ENCODE assay signal across 9 cellular contexts in genomic region chr2:134087371-134087921, GRCh38.
A peak's percentile ranks its signal among the peaks of the same experiment; 100 is the strongest.
DNase-seq lines count a peak whose midpoint lies in the region; ATAC-seq lines count a peak whose summit lies in the region.
"Had no signal": no experiment of that assay in that cellular context is flagged by ENCODE, and none has a peak within 500 bp of the region (broad histone marks: within the 10 kb centered on the region; RNA-seq: fewer than 3 reads in every experiment).

No MANE protein-coding gene starts in this region.

- ATAC-seq in GM19351 (IDR thresholded peaks at IDR 0.05; ENCODE audit: unreplicated experiment), result peak; percentile 66
- peak; percentile 65 for ATAC-seq in HG02852 (IDR thresholded peaks at IDR 0.05; ENCODE audit: unreplicated experiment)
- peak; percentile 36 to 56 for ATAC-seq in stimulated activated naive B cell treated with anti-CD40 and anti-IgM and Interleukin-4, amounts not matched to agents 10 μg/mL and 1 μg/mL and 100 μg/mL, for 72 hours (replicated peaks)
- no peak for ATAC-seq in HG03280 (IDR thresholded peaks at IDR 0.05; ENCODE audit: unreplicated experiment)
- ATAC-seq in activated naive CD4-positive, alpha-beta T cell treated with anti-CD3 and anti-CD28 coated beads, Interleukin-2, amount 50 U/mL, for 72 hours, result no peak

- H3K27me3 Mint-ChIP-seq in stimulated activated naive B cell treated with anti-CD40 and anti-IgM and Interleukin-4, amounts not matched to agents 10 μg/mL and 1 μg/mL and 100 μg/mL, for 72 hours, result peaks cover 7 to 20% of the 10 kb centered on the region in 2 donors

- no peaks in the 10 kb centered on the region for H3K36me3 Mint-ChIP-seq in stimulated activated naive B cell treated with anti-CD40 and anti-IgM and Interleukin-4, amounts not matched to agents 10 μg/mL and 1 μg/mL and 100 μg/mL, for 72 hours
- H3K36me3 Mint-ChIP-seq in activated naive CD4-positive, alpha-beta T cell treated with anti-CD3 and anti-CD28 coated beads, Interleukin-2, amount 50 U/mL, for 72 hours, result no peaks in the 10 kb centered on the region

- peak; percentile 35 for DNase-seq in HuH-7.5 (ENCODE audit: low spot score)
- DNase-seq in stimulated activated naive B cell treated with anti-CD40 and anti-IgM and Interleukin-4, amounts not matched to agents 10 μg/mL and 1 μg/mL and 100 μg/mL, for 72 hours, result no peak
- no peak for DNase-seq in effector CD8-positive, alpha-beta T cell (lab: John Stamatoyannopoulos, UW)
- no peak for DNase-seq in activated naive CD4-positive, alpha-beta T cell treated with anti-CD3 and anti-CD28 coated beads, Interleukin-2, amount 50 U/mL, for 72 hours (ENCODE audit: low spot score in 2 of 2)
- DNase-seq: heart left ventricle, NCI-H2227 treated with DMSO at 0.1 percent for 48 hours had no signal

- H3K4me1 Mint-ChIP-seq in stimulated activated naive B cell treated with anti-CD40 and anti-IgM and Interleukin-4, amounts not matched to agents 10 μg/mL and 1 μg/mL and 100 μg/mL, for 72 hours, result peaks cover 5 to 8% of the 10 kb centered on the region in 2 donors

- H3K27ac Mint-ChIP-seq in stimulated activated naive B cell treated with anti-CD40 and anti-IgM and Interleukin-4, amounts not matched to agents 10 μg/mL and 1 μg/mL and 100 μg/mL, for 72 hours, result no peak overlapping the region
- H3K27ac Mint-ChIP-seq in activated naive CD4-positive, alpha-beta T cell treated with anti-CD3 and anti-CD28 coated beads, Interleukin-2, amount 50 U/mL, for 72 hours, result no peak overlapping the region

- no peak overlapping the region for H3K4me3 Mint-ChIP-seq in stimulated activated naive B cell treated with anti-CD40 and anti-IgM and Interleukin-4, amounts not matched to agents 10 μg/mL and 1 μg/mL and 100 μg/mL, for 72 hours

- peaks cover 0 to 3% of the 10 kb centered on the region in 2 donors for H3K9me3 Mint-ChIP-seq in stimulated activated naive B cell treated with anti-CD40 and anti-IgM and Interleukin-4, amounts not matched to agents 10 μg/mL and 1 μg/mL and 100 μg/mL, for 72 hours
- H3K9me3 Mint-ChIP-seq in activated naive CD4-positive, alpha-beta T cell treated with anti-CD3 and anti-CD28 coated beads, Interleukin-2, amount 50 U/mL, for 72 hours, result no peaks in the 10 kb centered on the region

Comparison
In these comparisons a context has a peak if more than half of its experiments do, and no peak if none do; other contexts are left out.
1. ATAC-seq: peak in GM19351 (single experiment), HG02852 (single experiment) and stimulated activated naive B cell treated with anti-CD40 and anti-IgM and Interleukin-4, amounts not matched to agents 10 μg/mL and 1 μg/mL and 100 μg/mL, for 72 hours (2 of 2); none in HG03280 (single experiment) and activated naive CD4-positive, alpha-beta T cell treated with anti-CD3 and anti-CD28 coated beads, Interleukin-2, amount 50 U/mL, for 72 hours (0 of 2).